In the genomic region with DNA sequence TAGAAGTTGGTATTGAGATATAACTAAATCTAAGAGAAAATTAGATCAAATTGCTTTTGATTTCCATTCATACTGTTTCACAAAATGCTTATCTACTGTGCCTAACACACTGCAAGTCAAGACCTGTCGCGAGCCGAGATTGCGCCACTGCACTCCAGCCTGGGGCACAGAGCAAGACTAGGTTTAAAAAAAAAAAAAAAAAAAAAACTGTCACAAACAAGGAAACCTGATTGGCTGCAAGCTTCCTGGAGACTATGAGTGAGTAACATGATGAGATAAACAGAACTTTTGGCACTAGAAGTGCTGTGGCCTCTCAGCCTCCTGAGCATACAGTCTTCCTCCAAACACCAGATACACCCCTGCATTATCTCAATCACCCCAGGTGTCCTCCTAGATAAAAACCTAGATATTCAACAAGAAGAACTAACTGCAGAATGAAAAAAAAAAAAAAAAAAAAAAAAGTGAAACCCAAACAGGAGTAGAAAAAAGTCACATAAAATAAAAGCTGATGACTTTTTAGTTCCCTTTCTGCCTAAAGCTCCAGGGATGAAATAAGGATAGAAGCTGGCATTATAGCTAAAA, we compare ENCODE assay signal across 10 cellular contexts.
DNase-seq lines count a peak whose midpoint lies in the region; ATAC-seq, FAIRE-seq and TF ChIP-seq lines count a peak whose summit lies in the region.
"Had no signal": no experiment of that assay in that cellular context is flagged by ENCODE, and none has a peak within 500 bp of the region (broad histone marks: within the 10 kb centered on the region; RNA-seq: fewer than 3 reads in every experiment).

No MANE protein-coding gene starts in this region.

- no peak overlapping the region for H3K4me2 ChIP-seq in astrocyte (ENCODE audit: low read length)

- H3K27ac ChIP-seq in A673 (ENCODE audit: low read depth, low read length, poor library complexity, severe bottlenecking) (no peak overlapping the region), astrocyte (ENCODE audit: low read depth, low read length) (no peak overlapping the region), testis (no peak overlapping the region)

- no TSS peak for BruUV-seq in A673 (replicated peaks; lab: Mats Ljungman, UMichigan)

- POLR2A ChIA-PET in A673 (lab: Charles Lee; ENCODE audit: low non-redundant PET), result interaction anchor here (0.7 kb wide), 1 partner anchor 325 kb away, joined by 9 read pairs; no protein-coding TSS in a partner anchor

- no peak for TF ChIP-seq EP300 in Ishikawa (IDR thresholded peaks at IDR 0.05; ENCODE audit: borderline replicate concordance)

- intact Hi-C loops in A673 (cut with micrococcal nuclease; ENCODE audit: unreplicated experiment) (loop anchor here (5.0 kb wide), 1 partner anchor 71 kb away; no protein-coding TSS in a partner anchor), testis (cut with DNase I; ENCODE audit: low total_unique reads) (no loop called here)

- H3K27me3 ChIP-seq in A673 (replicated peaks; ENCODE audit: insufficient read depth, low read depth, low read length, poor library complexity), result no peaks in the 10 kb centered on the region
- no peaks in the 10 kb centered on the region for H3K27me3 ChIP-seq in astrocyte (ENCODE audit: insufficient read depth, low read length)
- no peaks in the 10 kb centered on the region for H3K27me3 ChIP-seq in testis

- ATAC-seq in HG03175 (IDR thresholded peaks at IDR 0.05; ENCODE audit: unreplicated experiment), result no peak

- no peak for FAIRE-seq in astrocyte (lab: Jason Lieb, UNC)

- no peak overlapping the region for H3K27ac Mint-ChIP-seq in astrocyte (ENCODE audit: unreplicated experiment)
- H3K27ac Mint-ChIP-seq: CD4-positive, alpha-beta T cell had no signal

- peaks cover 31% of the 10 kb centered on the region for H3K4me1 Mint-ChIP-seq in astrocyte (ENCODE audit: low read depth, unreplicated experiment)

- no peak overlapping the region for H3K9ac ChIP-seq in astrocyte (ENCODE audit: low read length)

- H3K4me1 ChIP-seq in A673 (ENCODE audit: insufficient read depth, low read length, poor library complexity, severe bottlenecking) (peaks cover 30% of the 10 kb centered on the region), astrocyte (ENCODE audit: insufficient read depth, low read length) (no peaks in the 10 kb centered on the region), testis (no peaks in the 10 kb centered on the region)

- H3K27me3 Mint-ChIP-seq in astrocyte (ENCODE audit: low read depth, unreplicated experiment), result no peaks in the 10 kb centered on the region

- H4K20me1 ChIP-seq in astrocyte (ENCODE audit: insufficient read depth, low read length), result no peaks in the 10 kb centered on the region

- H3K9me3 ChIP-seq in A673 (ENCODE audit: low read depth, low read length, poor library complexity, severe bottlenecking), result no peaks in the 10 kb centered on the region
- H3K9me3 ChIP-seq in astrocyte (ENCODE audit: insufficient read depth, low read depth, low read length), result no peaks in the 10 kb centered on the region
- H3K9me3 ChIP-seq in testis, result no peaks in the 10 kb centered on the region

- H2AFZ ChIP-seq in astrocyte (ENCODE audit: low read depth, low read length), result no peak overlapping the region

- H3K4me3 Mint-ChIP-seq in astrocyte (ENCODE audit: unreplicated experiment), result peak overlapping the region; percentile 8
- H3K4me3 Mint-ChIP-seq: CD4-positive, alpha-beta T cell had no signal

- CTCF ChIA-PET in A673 (lab: Charles Lee), result interaction anchor here (0.7 kb wide), 1 partner anchor 76 kb away, joined by 6 read pairs; no protein-coding TSS in a partner anchor

- no peaks in the 10 kb centered on the region for H3K36me3 Mint-ChIP-seq in astrocyte (ENCODE audit: low read depth, unreplicated experiment)

- H3K36me3 ChIP-seq in A673 (ENCODE audit: insufficient read depth, low read length, poor library complexity, severe bottlenecking) (no peaks in the 10 kb centered on the region), astrocyte (ENCODE audit: insufficient read depth, low read length) (no peaks in the 10 kb centered on the region), testis (ENCODE audit: low read depth, missing control alignments) (no peaks in the 10 kb centered on the region)

- TF ChIP-seq CTCF in A673 (conservative IDR thresholded peaks at IDR 0.05; ENCODE audit: low read depth, low read length) (no peak), astrocyte (IDR thresholded peaks at IDR 0.05; ENCODE audit: insufficient read depth, low read depth, low read length) (no peak), testis (IDR thresholded peaks at IDR 0.05) (no peak)

- no peak for TF ChIP-seq RAD21 in Ishikawa (IDR thresholded peaks at IDR 0.05; ENCODE audit: low read depth)

- DNase-seq in A673 (ENCODE audit: low spot score), result peak; percentile 75
- DNase-seq in astrocyte (ENCODE audit: low read depth), result peak; percentile 64
- peak; percentile 84 for DNase-seq in islet precursor cell
- DNase-seq in superior temporal gyrus (ENCODE audit: extremely low spot score), result no peak
- no peak for DNase-seq in testis
- DNase-seq in pons (ENCODE audit: low spot score), result no peak
- DNase-seq: activated CD8-positive, alpha-beta memory T cell treated with anti-CD3 and anti-CD28 coated beads, Interleukin-2, amount 50 U/mL, for 48 hours; CD4-positive, alpha-beta T cell had no signal

- no peak overlapping the region for H3K4me3 ChIP-seq in A673 (ENCODE audit: low read depth, low read length, poor library complexity, severe bottlenecking)
- H3K4me3 ChIP-seq in astrocyte (ENCODE audit: insufficient read depth, low read depth, low read length), result no peak overlapping the region
- no peak overlapping the region for H3K4me3 ChIP-seq in testis

- no peaks in the 10 kb centered on the region for H3K9me3 Mint-ChIP-seq in astrocyte (ENCODE audit: unreplicated experiment)
- H3K9me3 Mint-ChIP-seq: CD4-positive, alpha-beta T cell had no signal

- no peaks in the 10 kb centered on the region for H3K79me2 ChIP-seq in astrocyte (ENCODE audit: insufficient read depth, low read length)

- WGBS in testis, 2 donors, result 71 to 75% methylated on average over 4 of the region's 4 CpGs

- no peak for TF ChIP-seq POLR2A in testis (IDR thresholded peaks at IDR 0.05)

TF ChIP-seq in Ishikawa, 13 proteins besides CTCF, POLR2A, EP300 and RAD21:
- no peak for TF ChIP-seq YY1 (IDR thresholded peaks at IDR 0.05; ENCODE audit: low read depth)
- peak; percentile 88 for TF ChIP-seq CEBPB (IDR thresholded peaks at IDR 0.05)
- TF ChIP-seq, protein P1, sequence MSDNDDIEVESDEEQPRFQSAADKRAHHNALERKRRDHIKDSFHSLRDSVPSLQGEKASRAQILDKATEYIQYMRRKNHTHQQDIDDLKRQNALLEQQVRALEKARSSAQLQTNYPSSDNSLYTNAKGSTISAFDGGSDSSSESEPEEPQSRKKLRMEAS (IDR thresholded peaks at IDR 0.05), result no peak

Comparison
In these comparisons a context has a peak if more than half of its experiments do, and no peak if none do; other contexts are left out.
1. DNase-seq: peak in A673 (single experiment), astrocyte (single experiment) and islet precursor cell (single experiment); none in superior temporal gyrus (single experiment), testis (single experiment) and pons (single experiment).